ENCODE assay signal across 1 cellular context in the genomic region with DNA sequence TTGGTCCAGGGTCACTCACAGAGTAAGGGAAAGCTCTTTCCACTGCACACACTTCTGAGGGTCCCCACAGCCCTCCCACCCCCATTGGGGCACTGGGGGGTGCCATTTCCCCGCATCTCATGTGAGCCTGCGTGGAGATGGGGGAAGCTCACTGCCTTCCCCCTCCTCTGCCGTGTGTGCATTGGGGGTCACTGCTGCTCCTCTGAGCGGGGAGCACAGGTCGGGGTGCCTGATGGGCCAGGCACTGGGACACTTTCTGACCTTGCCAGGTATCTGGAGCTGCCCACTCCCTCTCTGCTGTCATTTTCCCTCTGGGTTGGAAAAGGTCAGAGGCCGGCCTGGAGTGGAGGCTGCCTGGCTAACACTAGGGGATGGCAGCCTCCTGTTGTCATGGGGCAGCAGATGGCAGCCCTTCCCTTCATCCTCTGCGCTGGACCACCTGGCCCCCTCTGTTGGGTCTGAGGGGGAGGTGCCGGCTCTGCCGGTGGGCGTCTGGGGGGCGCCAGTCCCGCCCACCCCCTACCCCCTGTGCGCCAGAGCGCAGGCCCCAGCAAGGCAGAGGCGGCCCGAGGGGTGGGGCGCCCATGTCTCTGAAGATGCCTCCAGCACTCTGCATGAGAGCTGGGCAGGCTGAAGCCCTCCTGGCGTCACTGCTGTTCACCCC.
TF ChIP-seq lines count a peak whose summit lies in the region.

No MANE protein-coding gene starts in this region.

TF ChIP-seq in H1, 55 proteins besides CTCF, POLR2A, EP300 and RAD21:
- TF ChIP-seq GABPA (IDR thresholded peaks at IDR 0.05; ENCODE audit: borderline replicate concordance, insufficient read depth, low read length) (no peak), TAF7 (optimal IDR thresholded peaks at IDR 0.05; ENCODE audit: borderline replicate concordance, low read depth, low read length) (no peak), ZNF274 (IDR thresholded peaks at IDR 0.05; ENCODE audit: borderline replicate concordance, extremely low read depth, low read length) (no peak), BRCA1 (IDR thresholded peaks at IDR 0.05; ENCODE audit: low read depth, low read length) (no peak), SP4 (IDR thresholded peaks at IDR 0.05; ENCODE audit: low read length) (no peak), BACH1 (IDR thresholded peaks at IDR 0.05; ENCODE audit: low read length) (no peak), GTF2F1 (IDR thresholded peaks at IDR 0.05; ENCODE audit: borderline replicate concordance, low read depth, low read length) (no peak), KDM5A (IDR thresholded peaks at IDR 0.05; ENCODE audit: low read length) (no peak)
